Comparison of ENCODE assay signal across 9 cellular contexts in the genomic region with DNA sequence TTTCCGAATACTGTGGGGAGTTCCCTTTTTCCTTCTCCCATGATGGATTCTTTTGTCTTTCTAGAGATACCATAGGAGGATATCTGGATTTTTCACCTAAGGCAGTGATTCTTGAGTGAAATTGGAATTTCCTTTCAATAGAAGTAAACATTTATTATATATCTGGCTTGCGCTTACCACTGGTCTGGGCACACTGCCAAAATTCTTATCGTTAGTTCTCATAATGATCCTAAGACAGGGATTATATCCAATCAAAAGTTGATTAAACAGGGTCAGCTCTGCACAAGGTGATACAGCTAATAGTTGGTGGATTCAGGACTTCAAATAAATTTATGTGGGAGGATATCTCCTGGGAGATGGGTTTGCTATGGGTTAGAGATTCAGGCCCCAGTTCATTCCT. TPM values are rescaled to one million over a fixed set of nuclear protein-coding genes. Genes with fewer than 3 reads are reported as not detected.
DNase-seq lines count a peak whose midpoint lies in the region; ATAC-seq and TF ChIP-seq lines count a peak whose summit lies in the region.
"Had no signal": no experiment of that assay in that cellular context is flagged by ENCODE, and none has a peak within 500 bp of the region (broad histone marks: within the 10 kb centered on the region; RNA-seq: fewer than 3 reads in every experiment).

No MANE protein-coding gene starts in this region.

- H3K27me3 ChIP-seq in thymus (ENCODE audit: control insufficient read depth, insufficient read depth) (no peaks in the 10 kb centered on the region), heart left ventricle (no peaks in the 10 kb centered on the region)

- H3K4me3 Mint-ChIP-seq in activated naive CD4-positive, alpha-beta T cell treated with anti-CD3 and anti-CD28 coated beads for 36 hours, result peak overlapping the region; percentile 62
- H3K4me3 Mint-ChIP-seq in activated naive CD4-positive, alpha-beta T cell treated with anti-CD3 and anti-CD28 coated beads, Interleukin-2, amount 10 ng/mL, durations not matched to agents 7 days and 5 days, result no peak overlapping the region
- H3K4me3 Mint-ChIP-seq in activated T-helper 2 cell treated with anti-CD3 and anti-CD28 coated beads, Interferon-gamma antibody, Interleukin-2, Interleukin-4, amounts not matched to agents 10 μg/mL and 5 μg/mL and 100 μg/mL, durations not matched to agents 14 hours and 24 hours and 36 hours (ENCODE audit: low read depth), result peak overlapping the region; percentile 68

- H3K4me3 ChIP-seq in thymus (ENCODE audit: low read length) (no peak overlapping the region), heart left ventricle (no peak overlapping the region)
- H3K4me3 ChIP-seq: SK-N-MC had no signal

- no peaks in the 10 kb centered on the region for H3K9me3 Mint-ChIP-seq in activated naive CD4-positive, alpha-beta T cell treated with anti-CD3 and anti-CD28 coated beads for 36 hours
- H3K9me3 Mint-ChIP-seq in activated naive CD4-positive, alpha-beta T cell treated with anti-CD3 and anti-CD28 coated beads, Interleukin-2, amount 10 ng/mL, durations not matched to agents 7 days and 5 days, result no peaks in the 10 kb centered on the region
- H3K9me3 Mint-ChIP-seq in activated T-helper 2 cell treated with anti-CD3 and anti-CD28 coated beads, Interferon-gamma antibody, Interleukin-2, Interleukin-4, amounts not matched to agents 10 μg/mL and 5 μg/mL and 100 μg/mL, durations not matched to agents 14 hours and 24 hours and 36 hours, result no peaks in the 10 kb centered on the region

- H3K27ac Mint-ChIP-seq in activated naive CD4-positive, alpha-beta T cell treated with anti-CD3 and anti-CD28 coated beads for 36 hours, result peak overlapping the region; percentile 11
- H3K27ac Mint-ChIP-seq in activated naive CD4-positive, alpha-beta T cell treated with anti-CD3 and anti-CD28 coated beads, Interleukin-2, amount 10 ng/mL, durations not matched to agents 7 days and 5 days, result no peak overlapping the region
- H3K27ac Mint-ChIP-seq in activated T-helper 2 cell treated with anti-CD3 and anti-CD28 coated beads, Interferon-gamma antibody, Interleukin-2, Interleukin-4, amounts not matched to agents 10 μg/mL and 5 μg/mL and 100 μg/mL, durations not matched to agents 14 hours and 24 hours and 36 hours, result peak overlapping the region; percentile 86

- 59% methylated on average over 3 of the region's 3 CpGs for WGBS in thymus
- 32 to 50% (median 40%) methylated on average over 3 of the region's 3 CpGs for WGBS in heart left ventricle, 4 donors

- no peaks in the 10 kb centered on the region for H3K27me3 Mint-ChIP-seq in activated naive CD4-positive, alpha-beta T cell treated with anti-CD3 and anti-CD28 coated beads for 36 hours (ENCODE audit: low read depth)
- no peaks in the 10 kb centered on the region for H3K27me3 Mint-ChIP-seq in activated naive CD4-positive, alpha-beta T cell treated with anti-CD3 and anti-CD28 coated beads, Interleukin-2, amount 10 ng/mL, durations not matched to agents 7 days and 5 days
- H3K27me3 Mint-ChIP-seq in activated T-helper 2 cell treated with anti-CD3 and anti-CD28 coated beads, Interferon-gamma antibody, Interleukin-2, Interleukin-4, amounts not matched to agents 10 μg/mL and 5 μg/mL and 100 μg/mL, durations not matched to agents 14 hours and 24 hours and 36 hours (ENCODE audit: low read depth), result no peaks in the 10 kb centered on the region

- CTCF ChIA-PET in activated naive CD4-positive, alpha-beta T cell treated with anti-CD3 and anti-CD28 coated beads for 36 hours (lab: Charles Lee), result interaction anchor here (0.8 to 1.4 kb wide), 2 partner anchors 10 to 302 kb away, joined by 3 to 6 read pairs; a partner anchor contains a TSS
- CTCF ChIA-PET in activated naive CD4-positive, alpha-beta T cell treated with anti-CD3 and anti-CD28 coated beads, Interleukin-2, amount 10 ng/mL, durations not matched to agents 7 days and 5 days (lab: Charles Lee), result interaction anchor here (0.6 kb wide), 1 partner anchor 348 kb away, joined by 3 read pairs; no protein-coding TSS in a partner anchor

- H3K36me3 ChIP-seq in thymus (ENCODE audit: control insufficient read depth, insufficient read depth) (peaks cover 7% of the 10 kb centered on the region), heart left ventricle (peaks cover 0 to 5% (median 0%) of the 10 kb centered on the region in 9 donors)

- H3K9me3 ChIP-seq in thymus (ENCODE audit: control insufficient read depth) (no peaks in the 10 kb centered on the region), heart left ventricle (no peaks in the 10 kb centered on the region)

- H3K27ac ChIP-seq in thymus (ENCODE audit: low read depth) (peak overlapping the region; percentile 78), heart left ventricle (peak overlapping the region in 3 of 12 donors; percentile 1 to 18 (median 12))
- H3K27ac ChIP-seq: SK-N-MC had no signal

- no peak for DNase-seq in activated naive CD4-positive, alpha-beta T cell treated with anti-CD3 and anti-CD28 coated beads for 36 hours
- no peak for DNase-seq in activated naive CD4-positive, alpha-beta T cell treated with anti-CD3 and anti-CD28 coated beads, Interleukin-2, amount 10 ng/mL, durations not matched to agents 7 days and 5 days
- no peak for DNase-seq in activated T-helper 2 cell treated with anti-CD3 and anti-CD28 coated beads, Interferon-gamma antibody, Interleukin-2, Interleukin-4, amounts not matched to agents 10 μg/mL and 5 μg/mL and 100 μg/mL, durations not matched to agents 14 hours and 24 hours and 36 hours (ENCODE audit: low spot score)
- DNase-seq in glomerular endothelial cell (ENCODE audit: extremely low read depth, low read depth, low spot score) (peak; percentile 71), heart left ventricle (no peak)

- no peak for TF ChIP-seq CTCF in heart left ventricle (IDR thresholded peaks at IDR 0.05)

- TF ChIP-seq POLR2A in heart left ventricle (IDR thresholded peaks at IDR 0.05), result no peak

- ATAC-seq in heart left ventricle (no peak), HG03354 (IDR thresholded peaks at IDR 0.05; ENCODE audit: poor library complexity, severe bottlenecking, unreplicated experiment) (no peak), HG02938 (IDR thresholded peaks at IDR 0.05; ENCODE audit: unreplicated experiment) (no peak)

- H3K4me1 ChIP-seq in thymus (ENCODE audit: control insufficient read depth, insufficient read depth, low read length), result peaks cover 23% of the 10 kb centered on the region
- H3K4me1 ChIP-seq in heart left ventricle, result peaks cover 0 to 79% (median 45%) of the 10 kb centered on the region in 12 donors

- intact Hi-C loops in activated naive CD4-positive, alpha-beta T cell treated with anti-CD3 and anti-CD28 coated beads for 36 hours (cut with micrococcal nuclease), result loop anchor here (1.0 kb wide), 1 partner anchor 12 kb away; no protein-coding TSS in a partner anchor
- intact Hi-C loops in activated T-helper 2 cell treated with anti-CD3 and anti-CD28 coated beads, Interferon-gamma antibody, Interleukin-2, Interleukin-4, amounts not matched to agents 10 μg/mL and 5 μg/mL and 100 μg/mL, durations not matched to agents 14 hours and 24 hours and 36 hours (cut with micrococcal nuclease), result loop anchor here (1.0 kb wide), 1 partner anchor 12 kb away; no protein-coding TSS in a partner anchor
- intact Hi-C loops in heart left ventricle (cut with DNase I), result no loop called here

- peaks cover 75% of the 10 kb centered on the region for H3K4me1 Mint-ChIP-seq in activated naive CD4-positive, alpha-beta T cell treated with anti-CD3 and anti-CD28 coated beads for 36 hours (ENCODE audit: low read depth)
- peaks cover 67% of the 10 kb centered on the region for H3K4me1 Mint-ChIP-seq in activated naive CD4-positive, alpha-beta T cell treated with anti-CD3 and anti-CD28 coated beads, Interleukin-2, amount 10 ng/mL, durations not matched to agents 7 days and 5 days
- H3K4me1 Mint-ChIP-seq in activated T-helper 2 cell treated with anti-CD3 and anti-CD28 coated beads, Interferon-gamma antibody, Interleukin-2, Interleukin-4, amounts not matched to agents 10 μg/mL and 5 μg/mL and 100 μg/mL, durations not matched to agents 14 hours and 24 hours and 36 hours (ENCODE audit: low read depth), result peaks cover 78% of the 10 kb centered on the region

- H3K36me3 Mint-ChIP-seq in activated naive CD4-positive, alpha-beta T cell treated with anti-CD3 and anti-CD28 coated beads for 36 hours (ENCODE audit: low read depth), result peaks cover 3% of the 10 kb centered on the region
- peaks cover 52% of the 10 kb centered on the region for H3K36me3 Mint-ChIP-seq in activated naive CD4-positive, alpha-beta T cell treated with anti-CD3 and anti-CD28 coated beads, Interleukin-2, amount 10 ng/mL, durations not matched to agents 7 days and 5 days
- peaks cover 70% of the 10 kb centered on the region for H3K36me3 Mint-ChIP-seq in activated T-helper 2 cell treated with anti-CD3 and anti-CD28 coated beads, Interferon-gamma antibody, Interleukin-2, Interleukin-4, amounts not matched to agents 10 μg/mL and 5 μg/mL and 100 μg/mL, durations not matched to agents 14 hours and 24 hours and 36 hours (ENCODE audit: low read depth)

RNA-seq across cellular contexts. Expression of a gene that starts 9.6 kb away (rescaled TPM):
- 10 to 100 TPM; 11.2 to 13.1 TPM for total RNA-seq in activated naive CD4-positive, alpha-beta T cell treated with anti-CD3 and anti-CD28 coated beads for 36 hours
- 20.7 and 21.7 TPM in 2 replicates for total RNA-seq in activated T-helper 2 cell treated with anti-CD3 and anti-CD28 coated beads, Interferon-gamma antibody, Interleukin-2, Interleukin-4, amounts not matched to agents 10 μg/mL and 5 μg/mL and 100 μg/mL, durations not matched to agents 14 hours and 24 hours and 36 hours
- 45.1 and 45.7 TPM in 2 replicates for total RNA-seq in glomerular endothelial cell
- 22.6 TPM for polyA plus RNA-seq in thymus
- total RNA-seq in heart left ventricle, result 10 to 100 TPM in 8 of 9 donors, 1 to 10 TPM in 1; 8.4 to 23.9 (median 16.7) TPM
- polyA plus RNA-seq in heart left ventricle, result 1 to 10 TPM; 3.7 to 7.7 TPM

Comparison
In these comparisons a context has a peak if more than half of its experiments do, and no peak if none do; other contexts are left out.
1. intact Hi-C loops: an anchor here in activated naive CD4-positive, alpha-beta T cell treated with anti-CD3 and anti-CD28 coated beads for 36 hours (1.0 kb wide) and activated T-helper 2 cell treated with anti-CD3 and anti-CD28 coated beads, Interferon-gamma antibody, Interleukin-2, Interleukin-4, amounts not matched to agents 10 μg/mL and 5 μg/mL and 100 μg/mL, durations not matched to agents 14 hours and 24 hours and 36 hours (1.0 kb wide); none called in heart left ventricle.